ENCODE assay signal across 17 cellular contexts in genomic region chr2:235343869-235344268, GRCh38.
DNase-seq lines count a peak whose midpoint lies in the region; ATAC-seq lines count a peak whose summit lies in the region.
"Had no signal": no experiment of that assay in that cellular context is flagged by ENCODE, and none has a peak within 500 bp of the region (broad histone marks: within the 10 kb centered on the region; RNA-seq: fewer than 3 reads in every experiment).

No MANE protein-coding gene starts in this region.

- H2AFZ ChIP-seq in neuronal stem cell (ENCODE audit: low read length) = no peak overlapping the region

- no peaks in the 10 kb centered on the region for H3K9me3 Mint-ChIP-seq in activated CD4-positive, alpha-beta T cell treated with anti-CD3 and anti-CD28 coated beads, Interleukin-2, amount 10 ng/mL, durations not matched to agents 7 days and 5 days
- H3K9me3 Mint-ChIP-seq: activated CD8-positive, alpha-beta T cell treated with anti-CD3 and anti-CD28 coated beads for 36 hours had no signal

- no peak overlapping the region for H3K14ac ChIP-seq in neuronal stem cell (ENCODE audit: low read length)

- H2BK15ac ChIP-seq in neuronal stem cell (ENCODE audit: low read length) = no peak overlapping the region

- H3K9ac ChIP-seq in neuronal stem cell (ENCODE audit: low read depth, low read length, poor library complexity) = peak overlapping the region; percentile 71

- POLR2A ChIA-PET in activated CD4-positive, alpha-beta T cell treated with anti-CD3 and anti-CD28 coated beads, Interleukin-2, amount 10 ng/mL, durations not matched to agents 7 days and 5 days (lab: Charles Lee) = no interaction called here

- no peaks in the 10 kb centered on the region for H3K36me3 Mint-ChIP-seq in activated CD4-positive, alpha-beta T cell treated with anti-CD3 and anti-CD28 coated beads, Interleukin-2, amount 10 ng/mL, durations not matched to agents 7 days and 5 days (ENCODE audit: low read depth)
- H3K36me3 Mint-ChIP-seq: CD8-positive, alpha-beta memory T cell had no signal

- CTCF ChIA-PET in activated CD4-positive, alpha-beta T cell treated with anti-CD3 and anti-CD28 coated beads, Interleukin-2, amount 10 ng/mL, durations not matched to agents 7 days and 5 days (lab: Charles Lee) = no interaction called here

- ATAC-seq in HG03095 (IDR thresholded peaks at IDR 0.05; ENCODE audit: unreplicated experiment) (no peak), HG02571 (IDR thresholded peaks at IDR 0.05; ENCODE audit: unreplicated experiment) (no peak)
- ATAC-seq: activated CD8-positive, alpha-beta T cell treated with anti-CD3 and anti-CD28 coated beads for 36 hours had no signal

- H4K91ac ChIP-seq in neuronal stem cell (ENCODE audit: low read depth, low read length, poor library complexity) = peak overlapping the region; percentile 56

- no peak overlapping the region for H3K27ac Mint-ChIP-seq in activated CD4-positive, alpha-beta T cell treated with anti-CD3 and anti-CD28 coated beads, Interleukin-2, amount 10 ng/mL, durations not matched to agents 7 days and 5 days
- H3K27ac Mint-ChIP-seq: activated CD8-positive, alpha-beta T cell treated with anti-CD3 and anti-CD28 coated beads for 36 hours; activated T-helper 1 cell treated with anti-CD3 and anti-CD28 coated beads, Interleukin-12 subunit alpha, Interleukin-12 subunit beta, Interleukin-2, Interleukin-4 antibody, amounts not matched to agents 30 ng/mL and 10 ng/mL and 1 ng/mL, durations not matched to agents 14 hours and 24 hours and 36 hours; CD8-positive, alpha-beta memory T cell had no signal

- no peak overlapping the region for H3K18ac ChIP-seq in neuronal stem cell (ENCODE audit: low read length)

- no peak overlapping the region for H3K4me2 ChIP-seq in neuronal stem cell (ENCODE audit: insufficient read depth, low read length, poor library complexity, severe bottlenecking)

- peak overlapping the region in 1 of 2 donors; percentile 71 for H3K4me3 ChIP-seq in neuronal stem cell (ENCODE audit: low read length in 2 of 2)
- H3K4me3 ChIP-seq: sigmoid colon, tibial nerve had no signal

- peaks cover 0 to 4% of the 10 kb centered on the region in 2 donors for H3K4me1 ChIP-seq in neuronal stem cell (ENCODE audit: control insufficient read depth in 2 of 2, insufficient read depth in 1 of 2, low read depth in 1 of 2, low read length in 2 of 2)
- H3K4me1 ChIP-seq: sigmoid colon had no signal

- H2AK5ac ChIP-seq in neuronal stem cell (ENCODE audit: low read depth, low read length) = peak overlapping the region; percentile 53

- H2BK120ac ChIP-seq in neuronal stem cell (ENCODE audit: low read depth, low read length) = no peak overlapping the region

- H3K79me1 ChIP-seq in neuronal stem cell (ENCODE audit: low read depth, low read length) = peaks cover 3% of the 10 kb centered on the region

- H3K9me3 ChIP-seq in neuronal stem cell (replicated peaks in 1 of 2; ENCODE audit: control insufficient read depth in 2 of 2, insufficient read depth in 1 of 2, low read depth in 1 of 2, low read length in 2 of 2) = peaks cover 0 to 14% of the 10 kb centered on the region in 2 donors
- H3K9me3 ChIP-seq: sigmoid colon had no signal

- no peaks in the 10 kb centered on the region for H3K27me3 ChIP-seq in neuronal stem cell (ENCODE audit: control insufficient read depth in 3 of 3, insufficient read depth in 3 of 3, low read depth in 1 of 3, low read length in 3 of 3)
- H3K27me3 ChIP-seq: tibial nerve had no signal

- H3K27ac ChIP-seq in neuronal stem cell (replicated peaks; ENCODE audit: low read length) = no peak overlapping the region
- H3K27ac ChIP-seq: sigmoid colon had no signal

- no peak overlapping the region for H2BK5ac ChIP-seq in neuronal stem cell (ENCODE audit: low read length)

- peak overlapping the region; percentile 38 for H3K23ac ChIP-seq in neuronal stem cell (ENCODE audit: low read depth, low read length, poor library complexity)

- peak overlapping the region; percentile 47 for H2BK12ac ChIP-seq in neuronal stem cell (ENCODE audit: low read length)

- H3K27me3 Mint-ChIP-seq in activated CD4-positive, alpha-beta T cell treated with anti-CD3 and anti-CD28 coated beads, Interleukin-2, amount 10 ng/mL, durations not matched to agents 7 days and 5 days = no peaks in the 10 kb centered on the region

- WGBS in neuronal stem cell (ENCODE audit: extremely low coverage in 2 of 2, insufficient read length in 2 of 2, insufficient replicate concordance in 1 of 2), 2 donors = no CpG with 5 or more reads among the region's 10 CpGs

- no peaks in the 10 kb centered on the region for H3K36me3 ChIP-seq in neuronal stem cell (replicated peaks in 1 of 2; ENCODE audit: control insufficient read depth in 2 of 2, insufficient read depth in 2 of 2, low read length in 2 of 2)
- H3K36me3 ChIP-seq: sigmoid colon, tibial nerve had no signal

- no peaks in the 10 kb centered on the region for H3K4me1 Mint-ChIP-seq in activated CD4-positive, alpha-beta T cell treated with anti-CD3 and anti-CD28 coated beads, Interleukin-2, amount 10 ng/mL, durations not matched to agents 7 days and 5 days
- H3K4me1 Mint-ChIP-seq: CD8-positive, alpha-beta memory T cell had no signal

- no peak overlapping the region for H3K4ac ChIP-seq in neuronal stem cell (ENCODE audit: low read length)

- H3K4me3 Mint-ChIP-seq in activated CD4-positive, alpha-beta T cell treated with anti-CD3 and anti-CD28 coated beads, Interleukin-2, amount 10 ng/mL, durations not matched to agents 7 days and 5 days = no peak overlapping the region
- H3K4me3 Mint-ChIP-seq: activated CD8-positive, alpha-beta T cell treated with anti-CD3 and anti-CD28 coated beads for 36 hours; activated T-helper 1 cell treated with anti-CD3 and anti-CD28 coated beads, Interleukin-12 subunit alpha, Interleukin-12 subunit beta, Interleukin-2, Interleukin-4 antibody, amounts not matched to agents 30 ng/mL and 10 ng/mL and 1 ng/mL, durations not matched to agents 14 hours and 24 hours and 36 hours; CD8-positive, alpha-beta memory T cell had no signal

- DNase-seq in A172 (ENCODE audit: low spot score) (peak; percentile 62), RPMI7951 (ENCODE audit: low read depth) (peak; percentile 68), fibroblast of gingiva (ENCODE audit: low read depth) (peak; percentile 68), neuronal stem cell (ENCODE audit: low spot score) (no peak), middle frontal gyrus (ENCODE audit: extremely low spot score, low spot score) (no peak)
- DNase-seq in activated CD4-positive, alpha-beta T cell treated with anti-CD3 and anti-CD28 coated beads, Interleukin-2, amount 10 ng/mL, durations not matched to agents 7 days and 5 days = no peak
- DNase-seq: activated CD8-positive, alpha-beta T cell treated with anti-CD3 and anti-CD28 coated beads for 36 hours; amniotic stem cell; CD8-positive, alpha-beta memory T cell; glutamatergic neuron; sigmoid colon; stimulated activated CD4-positive, alpha-beta T cell treated with anti-CD3 and anti-CD28 coated beads, Interleukin-4, amount 100 ng/mL, for 4 hours; T-helper 1 cell had no signal

- no peak overlapping the region for H4K8ac ChIP-seq in neuronal stem cell (ENCODE audit: low read depth, low read length)

Comparison
In these comparisons a context has a peak if more than half of its experiments do, and no peak if none do; other contexts are left out.
1. DNase-seq: peak in A172 (single experiment), RPMI7951 (single experiment) and fibroblast of gingiva (single experiment); none in neuronal stem cell (single experiment), activated CD4-positive, alpha-beta T cell treated with anti-CD3 and anti-CD28 coated beads, Interleukin-2, amount 10 ng/mL, durations not matched to agents 7 days and 5 days (single experiment) and middle frontal gyrus (single experiment).